In genomic region chr3:8239718-8240698, GRCh38 we compare ENCODE assay signal across 8 cellular contexts.
DNase-seq lines count a peak whose midpoint lies in the region; ATAC-seq and TF ChIP-seq lines count a peak whose summit lies in the region.

No MANE protein-coding gene starts in this region.

- H3K4me3 ChIP-seq in GM06990 (replicated peaks; ENCODE audit: low read depth, low read length), result no peak overlapping the region
- H3K4me3 ChIP-seq in stomach, result no peak overlapping the region

- no TSS peak for BruUV-seq in MCF 10A (replicated peaks; lab: Mats Ljungman, UMichigan)

- TF ChIP-seq POLR2A in stomach (IDR thresholded peaks at IDR 0.05), result no peak

- peaks cover 0 to 17% (median 2%) of the 10 kb centered on the region in 4 donors for H3K9me3 ChIP-seq in stomach

- H3K27me3 Mint-ChIP-seq in MCF 10A (ENCODE audit: insufficient read depth, unreplicated experiment), result no peaks in the 10 kb centered on the region
- H3K27me3 Mint-ChIP-seq in activated T-helper 17 cell treated with anti-CD3 and anti-CD28 coated beads, Interleukin-2, amount 50 U/mL, for 72 hours, result no peaks in the 10 kb centered on the region

- H3K9me3 Mint-ChIP-seq in MCF 10A (ENCODE audit: unreplicated experiment), result no peaks in the 10 kb centered on the region
- peaks cover 4% of the 10 kb centered on the region for H3K9me3 Mint-ChIP-seq in activated T-helper 17 cell treated with anti-CD3 and anti-CD28 coated beads, Interleukin-2, amount 50 U/mL, for 72 hours

- CTCF ChIA-PET in MCF 10A (lab: Yijun Ruan, JAX), result interaction anchor here (0.5 to 5.6 kb wide), 56 partner anchors 9 to 1433 kb away, joined by 3 to 55 read pairs (median 4); no protein-coding TSS in a partner anchor

- peak; percentile 95 for ATAC-seq in GM21423 (IDR thresholded peaks at IDR 0.05; ENCODE audit: unreplicated experiment)
- peak; percentile 95 for ATAC-seq in HG03521 (IDR thresholded peaks at IDR 0.05; ENCODE audit: unreplicated experiment)
- no peak for ATAC-seq in activated T-helper 17 cell treated with anti-CD3 and anti-CD28 coated beads, Interleukin-2, amount 50 U/mL, for 72 hours (replicated peaks)

- no peaks in the 10 kb centered on the region for H3K36me3 Mint-ChIP-seq in MCF 10A (ENCODE audit: insufficient read depth, unreplicated experiment)
- no peaks in the 10 kb centered on the region for H3K36me3 Mint-ChIP-seq in activated T-helper 17 cell treated with anti-CD3 and anti-CD28 coated beads, Interleukin-2, amount 50 U/mL, for 72 hours (ENCODE audit: low read depth)

- H3K27ac Mint-ChIP-seq in MCF 10A (ENCODE audit: low read depth, unreplicated experiment), result no peak overlapping the region
- H3K27ac Mint-ChIP-seq in activated T-helper 17 cell treated with anti-CD3 and anti-CD28 coated beads, Interleukin-2, amount 50 U/mL, for 72 hours, result no peak overlapping the region

- intact Hi-C loops in MCF 10A (cut with micrococcal nuclease), result loop anchor here (1.0 to 2.0 kb wide), 3 partner anchors 129 to 440 kb away; no protein-coding TSS in a partner anchor
- intact Hi-C loops in stomach (cut with DNase I; ENCODE audit: low total_unique reads), result no loop called here

- DNase-seq in GM06990 (ENCODE audit: extremely low read depth, insufficient read length), result peak; percentile 6
- peak; percentile 70 for DNase-seq in RKO (ENCODE audit: low spot score)
- DNase-seq in MCF 10A (ENCODE audit: unreplicated experiment), result peak; percentile 68
- peak; percentile 57 for DNase-seq in kidney tubule cell (ENCODE audit: low spot score)
- no peak for DNase-seq in stomach

- H3K27me3 ChIP-seq in GM06990 (replicated peaks; ENCODE audit: control insufficient read depth, insufficient read depth, low read length), result no peaks in the 10 kb centered on the region
- no peaks in the 10 kb centered on the region for H3K27me3 ChIP-seq in stomach

- H3K36me3 ChIP-seq in GM06990 (ENCODE audit: control insufficient read depth, insufficient read depth, low read length) (no peaks in the 10 kb centered on the region), stomach (no peaks in the 10 kb centered on the region)

- H3K4me1 ChIP-seq in stomach, result peaks cover 0 to 19% (median 8%) of the 10 kb centered on the region in 4 donors

- peaks cover 10% of the 10 kb centered on the region for H3K4me1 Mint-ChIP-seq in MCF 10A (ENCODE audit: insufficient read depth, unreplicated experiment)
- no peaks in the 10 kb centered on the region for H3K4me1 Mint-ChIP-seq in activated T-helper 17 cell treated with anti-CD3 and anti-CD28 coated beads, Interleukin-2, amount 50 U/mL, for 72 hours

- POLR2A ChIA-PET in MCF 10A (lab: Yijun Ruan, JAX), result interaction anchor here (0.7 to 0.9 kb wide), 2 partner anchors 66 to 69 kb away, joined by 3 read pairs; no protein-coding TSS in a partner anchor

- no peak overlapping the region for H3K4me3 Mint-ChIP-seq in MCF 10A (ENCODE audit: unreplicated experiment)
- H3K4me3 Mint-ChIP-seq in activated T-helper 17 cell treated with anti-CD3 and anti-CD28 coated beads, Interleukin-2, amount 50 U/mL, for 72 hours, result no peak overlapping the region

- no peak overlapping the region for H3K27ac ChIP-seq in stomach

- 73 to 85% (median 79%) methylated on average over 4 of the region's 4 CpGs for WGBS in stomach, 5 donors

- TF ChIP-seq CTCF in GM06990 (IDR thresholded peaks at IDR 0.05; ENCODE audit: insufficient read depth, low read length, poor library complexity, severe bottlenecking) (peak; percentile 95), MCF 10A (IDR thresholded peaks at IDR 0.05; ENCODE audit: unreplicated experiment) (peak; percentile 90), stomach (IDR thresholded peaks at IDR 0.05) (peak in 5 of 7 experiments; percentile 43 to 72 (median 58))

- TF ChIP-seq EP300 in stomach (IDR thresholded peaks at IDR 0.05), result no peak
